1 cellular context compared by ENCODE assay signal in genomic region chr22:50469377-50470305, GRCh38.
TF ChIP-seq lines count a peak whose summit lies in the region.

No MANE protein-coding gene starts in this region.

TF ChIP-seq in GM23338, 12 proteins besides CTCF, POLR2A, EP300 and RAD21 (continued from another document):
- no peak for TF ChIP-seq ZNF462 (CRISPR knock-in tag; IDR thresholded peaks at IDR 0.05)
- TF ChIP-seq CREB1 (CRISPR knock-in tag; IDR thresholded peaks at IDR 0.05; ENCODE audit: low read depth) = no peak
